ENCODE assay signal across 22 cellular contexts in the genomic region with DNA sequence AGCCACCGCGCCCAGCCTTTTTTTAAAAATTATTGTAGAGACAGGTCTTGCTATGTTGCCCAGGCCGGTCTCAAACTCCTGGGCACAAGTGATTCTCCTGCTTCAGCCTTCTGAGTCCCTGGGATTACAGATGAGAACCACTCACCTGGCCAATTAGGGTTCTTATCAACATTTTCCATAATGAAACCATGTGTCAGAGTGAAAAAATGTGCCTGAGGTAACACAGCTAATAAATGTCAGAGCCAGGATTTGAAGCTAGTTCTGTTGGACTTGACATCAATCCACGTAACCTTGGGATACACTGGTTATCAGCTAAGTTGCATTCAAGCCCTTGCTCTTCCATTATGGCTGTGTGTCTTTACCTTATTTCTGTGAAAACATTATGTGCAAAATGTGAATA.
"Had no signal": no experiment of that assay in that cellular context is flagged by ENCODE, and none has a peak within 500 bp of the region (broad histone marks: within the 10 kb centered on the region; RNA-seq: fewer than 3 reads in every experiment).

No MANE protein-coding gene starts in this region.

- H3K27ac ChIP-seq: cardiac muscle cell, SK-N-MC, VCaP had no signal

- H3K4me3 ChIP-seq: cardiac muscle cell, SK-N-MC had no signal

- H3K36me3 ChIP-seq: cardiac muscle cell had no signal

- ATAC-seq: Right ventricle myocardium inferior, T-cell had no signal

- DNase-seq: activated CD4-positive, alpha-beta memory T cell treated with anti-CD3 and anti-CD28 coated beads for 36 hours; activated CD4-positive, alpha-beta T cell treated with anti-CD3 and anti-CD28 coated beads, Interleukin-2, amount 10 ng/mL, durations not matched to agents 7 days and 5 days; activated CD4-positive, CD25-positive, alpha-beta regulatory T cell; activated CD8-positive, alpha-beta memory T cell treated with anti-CD3 and anti-CD28 coated beads for 24 hours; activated effector memory CD4-positive, alpha-beta T cell treated with anti-CD3 and anti-CD28 coated beads, Interleukin-2, amount 50 U/mL, for 16 hours; activated naive CD4-positive, alpha-beta T cell treated with Interleukin-2 at 50 U/mL for 16 hours; activated T-cell treated with anti-CD3 and anti-CD28 coated beads, Interleukin-2, amount 50 U/mL, for 4 hours; amygdala; cerebellar nuclear complex; Kasumi-1; NCI-H1092; NCI-H1417; NCI-H1930; NCI-H2171; NCI-H345; NCI-H510A treated with DMSO at 0.1 percent for 48 hours; T-cell; T-helper 2 cell had no signal
